26 cellular contexts compared by ENCODE assay signal in the genomic region with DNA sequence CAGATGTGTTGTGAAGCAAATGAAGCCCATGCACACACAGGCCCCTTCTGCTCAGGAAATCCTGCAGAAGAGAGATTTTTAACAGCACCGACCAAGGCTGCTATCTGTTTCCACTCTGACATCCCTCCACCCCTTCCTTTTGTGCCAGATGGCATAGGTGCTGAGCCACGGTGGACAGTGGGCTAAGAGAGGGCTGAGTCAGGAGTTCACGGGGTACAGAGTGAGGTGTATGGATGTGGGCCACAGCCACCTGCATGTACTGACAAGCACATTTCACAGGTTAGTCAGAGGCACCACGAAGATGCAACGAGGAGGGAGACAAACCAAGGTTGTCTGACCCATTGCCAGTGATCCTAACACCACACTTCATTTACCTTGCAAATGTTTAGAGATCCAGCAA. TPM values are rescaled to one million over a fixed set of nuclear protein-coding genes. Genes with fewer than 3 reads are reported as not detected.
DNase-seq lines count a peak whose midpoint lies in the region; ATAC-seq and TF ChIP-seq lines count a peak whose summit lies in the region.
"Had no signal": no experiment of that assay in that cellular context is flagged by ENCODE, and none has a peak within 500 bp of the region (broad histone marks: within the 10 kb centered on the region; RNA-seq: fewer than 3 reads in every experiment).

No MANE protein-coding gene starts in this region.

- ATAC-seq in Right ventricle myocardium inferior (peak; percentile 13), GM21515 (IDR thresholded peaks at IDR 0.05; ENCODE audit: unreplicated experiment) (no peak), HG02571 (IDR thresholded peaks at IDR 0.05; ENCODE audit: unreplicated experiment) (no peak)
- ATAC-seq: A549, GM12878 had no signal

- DNase-seq in Right ventricle myocardium inferior (ENCODE audit: missing footprints) (no peak), cardiac septum (ENCODE audit: low spot score) (no peak), RPMI8226 (peak; percentile 70), epithelial cell of esophagus (ENCODE audit: low read depth) (peak; percentile 80), DMS153 (lab: John Stamatoyannopoulos, UW) (no peak)
- no peak for DNase-seq in stimulated activated CD4-positive, alpha-beta T cell treated with anti-CD3 and anti-CD28 coated beads, Interleukin-4, amount 100 ng/mL, for 4 hours
- DNase-seq: activated B cell treated with CpG ODN at 0.5 μM for 24 hours; activated naive CD4-positive, alpha-beta T cell treated with anti-CD3 and anti-CD28 coated beads for 36 hours; DMS 273 treated with DMSO at 0.1 percent for 48 hours; effector CD4-positive, alpha-beta T cell; left ventricle myocardium inferior; NCI-H1417 treated with DMSO at 0.1 percent for 48 hours; NCI-H2029 treated with DMSO at 0.1 percent for 48 hours; NCI-H524 treated with DMSO at 0.1 percent for 48 hours; PC-9; SIG-M5; small intestine; stimulated activated naive CD4-positive, alpha-beta T cell treated with Interleukin-2 at 50 U/mL for 16 hours had no signal

- no peak for TF ChIP-seq CTCF in epithelial cell of esophagus (IDR thresholded peaks at IDR 0.05; ENCODE audit: insufficient read depth, low read depth, low read length, missing control alignments)

- intact Hi-C loops in Right ventricle myocardium inferior (cut with DNase I) (no loop called here), cardiac septum (cut with DNase I) (no loop called here)

- no peak overlapping the region for H3K4me3 ChIP-seq in epithelial cell of esophagus (ENCODE audit: low read length)
- H3K4me3 ChIP-seq: A549, GM12878, HAP-1, left ventricle myocardium inferior, neural progenitor cell, PC-9, thoracic aorta had no signal

RNA-seq across cellular contexts. Expression of a gene that starts 9.5 kb away (rescaled TPM):
- total RNA-seq in Right ventricle myocardium inferior (not detected), cardiac septum (not detected)
- total RNA-seq: left ventricle myocardium inferior, myocyte had no signal

RNA-seq across cellular contexts. Expression of a gene that starts 27.1 kb away (rescaled TPM):
- total RNA-seq in Right ventricle myocardium inferior = 3.0 TPM
- total RNA-seq in cardiac septum = 6.7 TPM
- total RNA-seq: myocyte had no signal

Comparison
In these comparisons a context has a peak if more than half of its experiments do, and no peak if none do; other contexts are left out.
1. DNase-seq: peak in RPMI8226 (single experiment) and epithelial cell of esophagus (single experiment); none in Right ventricle myocardium inferior (single experiment), cardiac septum (single experiment), DMS153 (single experiment) and stimulated activated CD4-positive, alpha-beta T cell treated with anti-CD3 and anti-CD28 coated beads, Interleukin-4, amount 100 ng/mL, for 4 hours (0 of 2).